Comparison of ENCODE assay signal across 10 cellular contexts in genomic region chr9:108040783-108041182, GRCh38.
DNase-seq lines count a peak whose midpoint lies in the region; ATAC-seq and TF ChIP-seq lines count a peak whose summit lies in the region.
"Had no signal": no experiment of that assay in that cellular context is flagged by ENCODE, and none has a peak within 500 bp of the region (broad histone marks: within the 10 kb centered on the region; RNA-seq: fewer than 3 reads in every experiment).

No MANE protein-coding gene starts in this region.

- CTCF ChIA-PET in activated CD4-positive, alpha-beta T cell treated with anti-CD3 and anti-CD28 coated beads for 36 hours (lab: Charles Lee), result no interaction called here

- H3K27me3 ChIP-seq in ACC112 (ENCODE audit: insufficient read depth, low read length), result no peaks in the 10 kb centered on the region
- no peaks in the 10 kb centered on the region for H3K27me3 ChIP-seq in MG63
- no peaks in the 10 kb centered on the region for H3K27me3 ChIP-seq in breast epithelium
- H3K27me3 ChIP-seq in kidney epithelial cell (ENCODE audit: control insufficient read depth, insufficient read depth, low read length), result no peaks in the 10 kb centered on the region

- intact Hi-C loops in breast epithelium (cut with DNase I; ENCODE audit: low total_unique reads), result no loop called here
- intact Hi-C loops in activated CD4-positive, alpha-beta T cell treated with anti-CD3 and anti-CD28 coated beads for 36 hours (cut with DNase I, micrococcal nuclease), result no loop called here

- H3K27ac Mint-ChIP-seq in natural killer cell treated with Interleukin-12 subunit alpha and Interleukin-12 subunit beta and Interleukin-15 and Interleukin-18, amount 100 ng/mL, for 72 hours, result no peak overlapping the region
- H3K27ac Mint-ChIP-seq in activated CD4-positive, alpha-beta T cell treated with anti-CD3 and anti-CD28 coated beads for 36 hours, result no peak overlapping the region
- no peak overlapping the region for H3K27ac Mint-ChIP-seq in mesothelial cell of epicardium

- peak overlapping the region; percentile 31 for H2AFZ ChIP-seq in ACC112 (ENCODE audit: low read length, unreplicated experiment)

- H3K4me1 Mint-ChIP-seq in natural killer cell treated with Interleukin-12 subunit alpha and Interleukin-12 subunit beta and Interleukin-15 and Interleukin-18, amount 100 ng/mL, for 72 hours (ENCODE audit: low read depth in 2 of 2), result no peaks in the 10 kb centered on the region
- no peaks in the 10 kb centered on the region for H3K4me1 Mint-ChIP-seq in activated CD4-positive, alpha-beta T cell treated with anti-CD3 and anti-CD28 coated beads for 36 hours
- peaks cover 4% of the 10 kb centered on the region for H3K4me1 Mint-ChIP-seq in mesothelial cell of epicardium

- H3K9me3 ChIP-seq in MG63, result peaks cover 9% of the 10 kb centered on the region
- H3K9me3 ChIP-seq in breast epithelium, result peaks cover 6 to 16% of the 10 kb centered on the region in 2 donors

- H3K36me3 ChIP-seq in ACC112 (ENCODE audit: insufficient read depth, low read length), result peaks cover 19% of the 10 kb centered on the region
- H3K36me3 ChIP-seq in MG63, result no peaks in the 10 kb centered on the region
- no peaks in the 10 kb centered on the region for H3K36me3 ChIP-seq in breast epithelium
- no peaks in the 10 kb centered on the region for H3K36me3 ChIP-seq in kidney epithelial cell (ENCODE audit: control insufficient read depth, insufficient read depth, low read length)

- H3K4me3 ChIP-seq in ACC112 (ENCODE audit: low read depth, low read length) (peak overlapping the region; percentile 54; the same call in 1 of the 2 replicates), MG63 (no peak overlapping the region), breast epithelium (no peak overlapping the region), kidney epithelial cell (ENCODE audit: low read depth, low read length) (no peak overlapping the region)

- TF ChIP-seq POLR2A in breast epithelium (IDR thresholded peaks at IDR 0.05), result no peak

- H3K4me3 Mint-ChIP-seq in natural killer cell treated with Interleukin-12 subunit alpha and Interleukin-12 subunit beta and Interleukin-15 and Interleukin-18, amount 100 ng/mL, for 72 hours, result no peak overlapping the region
- no peak overlapping the region for H3K4me3 Mint-ChIP-seq in activated CD4-positive, alpha-beta T cell treated with anti-CD3 and anti-CD28 coated beads for 36 hours
- H3K4me3 Mint-ChIP-seq in mesothelial cell of epicardium, result no peak overlapping the region

- H3K27me3 Mint-ChIP-seq in natural killer cell treated with Interleukin-12 subunit alpha and Interleukin-12 subunit beta and Interleukin-15 and Interleukin-18, amount 100 ng/mL, for 72 hours, result no peaks in the 10 kb centered on the region
- H3K27me3 Mint-ChIP-seq in activated CD4-positive, alpha-beta T cell treated with anti-CD3 and anti-CD28 coated beads for 36 hours, result no peaks in the 10 kb centered on the region
- H3K27me3 Mint-ChIP-seq in mesothelial cell of epicardium (ENCODE audit: low read depth), result peaks cover 23% of the 10 kb centered on the region

- DNase-seq in MG63 (peak; percentile 40), breast epithelium (ENCODE audit: low spot score in 2 of 2) (peak; percentile 41 to 58), kidney epithelial cell (ENCODE audit: low read depth) (peak; percentile 61), ureter (ENCODE audit: low spot score) (no peak), mesothelial cell of epicardium (ENCODE audit: low spot score in 2 of 2, unreplicated experiment in 2 of 2) (no peak)
- no peak for DNase-seq in natural killer cell treated with Interleukin-12 subunit alpha and Interleukin-12 subunit beta and Interleukin-15 and Interleukin-18, amount 100 ng/mL, for 72 hours (ENCODE audit: low spot score)
- DNase-seq in activated CD4-positive, alpha-beta T cell treated with anti-CD3 and anti-CD28 coated beads for 36 hours, result no peak
- DNase-seq: Caco-2, NCI-H2171 had no signal

- POLR2A ChIA-PET in activated CD4-positive, alpha-beta T cell treated with anti-CD3 and anti-CD28 coated beads for 36 hours (lab: Charles Lee), result no interaction called here

- peaks cover 14% of the 10 kb centered on the region for H3K9me3 Mint-ChIP-seq in natural killer cell treated with Interleukin-12 subunit alpha and Interleukin-12 subunit beta and Interleukin-15 and Interleukin-18, amount 100 ng/mL, for 72 hours
- peaks cover 16% of the 10 kb centered on the region for H3K9me3 Mint-ChIP-seq in activated CD4-positive, alpha-beta T cell treated with anti-CD3 and anti-CD28 coated beads for 36 hours (ENCODE audit: low read depth)
- peaks cover 18% of the 10 kb centered on the region for H3K9me3 Mint-ChIP-seq in mesothelial cell of epicardium

- TF ChIP-seq CTCF in breast epithelium (IDR thresholded peaks at IDR 0.05), result no peak
- no peak for TF ChIP-seq CTCF in kidney epithelial cell (IDR thresholded peaks at IDR 0.05; ENCODE audit: insufficient read depth, low read length, poor library complexity, severe bottlenecking)
- no peak for TF ChIP-seq CTCF in mesothelial cell of epicardium (IDR thresholded peaks at IDR 0.05; ENCODE audit: unreplicated experiment)

- peaks cover 29% of the 10 kb centered on the region for H3K4me1 ChIP-seq in ACC112 (ENCODE audit: control insufficient read depth, insufficient read depth, low read length, unreplicated experiment)
- H3K4me1 ChIP-seq in breast epithelium, result no peaks in the 10 kb centered on the region
- H3K4me1 ChIP-seq: Caco-2 had no signal

- no peaks in the 10 kb centered on the region for H3K36me3 Mint-ChIP-seq in natural killer cell treated with Interleukin-12 subunit alpha and Interleukin-12 subunit beta and Interleukin-15 and Interleukin-18, amount 100 ng/mL, for 72 hours
- no peaks in the 10 kb centered on the region for H3K36me3 Mint-ChIP-seq in activated CD4-positive, alpha-beta T cell treated with anti-CD3 and anti-CD28 coated beads for 36 hours (ENCODE audit: low read depth)
- H3K36me3 Mint-ChIP-seq in mesothelial cell of epicardium, result peaks cover 4% of the 10 kb centered on the region

- H3K27ac ChIP-seq in ACC112 (ENCODE audit: low read depth, low read length), result peak overlapping the region; percentile 96
- peak overlapping the region in 1 of 2 donors; percentile 14 for H3K27ac ChIP-seq in breast epithelium

- no peak for ATAC-seq in natural killer cell treated with Interleukin-12 subunit alpha and Interleukin-12 subunit beta and Interleukin-15 and Interleukin-18, amount 100 ng/mL, for 72 hours
- no peak for ATAC-seq in activated CD4-positive, alpha-beta T cell treated with anti-CD3 and anti-CD28 coated beads for 36 hours

- H3K79me2 ChIP-seq in ACC112 (ENCODE audit: control insufficient read depth, insufficient read depth, low read length, unreplicated experiment), result no peaks in the 10 kb centered on the region

Comparison
In these comparisons a context has a peak if more than half of its experiments do, and no peak if none do; other contexts are left out.
1. DNase-seq: peak in MG63 (single experiment), breast epithelium (2 of 2) and kidney epithelial cell (single experiment); none in ureter (single experiment), natural killer cell treated with Interleukin-12 subunit alpha and Interleukin-12 subunit beta and Interleukin-15 and Interleukin-18, amount 100 ng/mL, for 72 hours (single experiment), activated CD4-positive, alpha-beta T cell treated with anti-CD3 and anti-CD28 coated beads for 36 hours (single experiment) and mesothelial cell of epicardium (0 of 2).